In genomic region chr11:129740877-129741276, GRCh38 we compare ENCODE assay signal across 24 cellular contexts.
DNase-seq lines count a peak whose midpoint lies in the region; ATAC-seq, FAIRE-seq and TF ChIP-seq lines count a peak whose summit lies in the region.
"Had no signal": no experiment of that assay in that cellular context is flagged by ENCODE, and none has a peak within 500 bp of the region (broad histone marks: within the 10 kb centered on the region; RNA-seq: fewer than 3 reads in every experiment).

No MANE protein-coding gene starts in this region.

- H3K4me1 Mint-ChIP-seq in nephron progenitor cell: peaks cover 46% of the 10 kb centered on the region
- H3K4me1 Mint-ChIP-seq in activated naive CD8-positive, alpha-beta T cell treated with anti-CD3 and anti-CD28 coated beads for 36 hours: no peaks in the 10 kb centered on the region
- H3K4me1 Mint-ChIP-seq: B cell had no signal

- no peak overlapping the region for H3K9ac ChIP-seq in trophoblast cell (ENCODE audit: low read length)
- H3K9ac ChIP-seq: BLaER1 treated with 17β-estradiol and CSF1 and Interleukin-3, amounts not matched to agents 10 nM and 100 nM had no signal

- WGBS in trophoblast cell (ENCODE audit: extremely low coverage, insufficient coverage, insufficient read length): no CpG with 5 or more reads among the region's 5 CpGs

- no peak overlapping the region for H3K27ac ChIP-seq in trophoblast cell (ENCODE audit: low read depth, low read length)
- H3K27ac ChIP-seq: 22Rv1; A549; BLaER1 treated with 17β-estradiol and CSF1 and Interleukin-3, amounts not matched to agents 10 nM and 100 nM; C4-2B had no signal

- peak overlapping the region; percentile 69 for H3K27ac Mint-ChIP-seq in nephron progenitor cell
- no peak overlapping the region for H3K27ac Mint-ChIP-seq in activated naive CD8-positive, alpha-beta T cell treated with anti-CD3 and anti-CD28 coated beads for 36 hours
- H3K27ac Mint-ChIP-seq: B cell; CD4-positive, alpha-beta T cell; CD8-positive, alpha-beta T cell had no signal

- no peak overlapping the region for H4K8ac ChIP-seq in trophoblast cell (ENCODE audit: low read depth, low read length)

- no peak overlapping the region for H4K12ac ChIP-seq in trophoblast cell (ENCODE audit: low read depth, low read length)

- H3K23ac ChIP-seq in trophoblast cell (ENCODE audit: low read length): no peak overlapping the region

- no peaks in the 10 kb centered on the region for H3K36me3 Mint-ChIP-seq in nephron progenitor cell (ENCODE audit: low read depth)
- no peaks in the 10 kb centered on the region for H3K36me3 Mint-ChIP-seq in activated naive CD8-positive, alpha-beta T cell treated with anti-CD3 and anti-CD28 coated beads for 36 hours
- H3K36me3 Mint-ChIP-seq: CD8-positive, alpha-beta T cell had no signal

- no peak for ATAC-seq in HG03025 (IDR thresholded peaks at IDR 0.05; ENCODE audit: low FRiP score, unreplicated experiment)
- no peak for ATAC-seq in HG03457 (IDR thresholded peaks at IDR 0.05; ENCODE audit: unreplicated experiment)
- ATAC-seq: A549; CD8-positive, alpha-beta T cell had no signal

- H3K4me3 ChIP-seq in bronchial epithelial cell (ENCODE audit: low read depth, low read length): no peak overlapping the region
- H3K4me3 ChIP-seq in trophoblast cell (ENCODE audit: low read depth, low read length): no peak overlapping the region
- H3K4me3 ChIP-seq: A549; BLaER1 treated with 17β-estradiol and CSF1 and Interleukin-3, amounts not matched to agents 10 nM and 100 nM had no signal

- peaks cover 8% of the 10 kb centered on the region for H3K27me3 Mint-ChIP-seq in nephron progenitor cell (ENCODE audit: low read depth, poor library complexity)
- peaks cover 13% of the 10 kb centered on the region for H3K27me3 Mint-ChIP-seq in activated naive CD8-positive, alpha-beta T cell treated with anti-CD3 and anti-CD28 coated beads for 36 hours

- H3K4me1 ChIP-seq in trophoblast cell (ENCODE audit: control insufficient read depth in 1 of 2, insufficient read depth in 2 of 2, low read length in 2 of 2): peaks cover 15 to 17% of the 10 kb centered on the region in 2 experiments
- H3K4me1 ChIP-seq: A549; BLaER1 treated with 17β-estradiol and CSF1 and Interleukin-3, amounts not matched to agents 10 nM and 100 nM had no signal

- peak; percentile 64 for FAIRE-seq in bronchial epithelial cell (lab: Jason Lieb, UNC)
- FAIRE-seq: A549, D721Med, G401.6, GM12891, GM19239 had no signal

- H3K4ac ChIP-seq in trophoblast cell (ENCODE audit: low read depth, low read length): no peak overlapping the region

- peaks cover 13% of the 10 kb centered on the region for H3K9me3 Mint-ChIP-seq in nephron progenitor cell
- no peaks in the 10 kb centered on the region for H3K9me3 Mint-ChIP-seq in activated naive CD8-positive, alpha-beta T cell treated with anti-CD3 and anti-CD28 coated beads for 36 hours
- H3K9me3 Mint-ChIP-seq: CD4-positive, alpha-beta T cell; CD8-positive, alpha-beta T cell had no signal

- H3K4me3 Mint-ChIP-seq in nephron progenitor cell: no peak overlapping the region
- no peak overlapping the region for H3K4me3 Mint-ChIP-seq in activated naive CD8-positive, alpha-beta T cell treated with anti-CD3 and anti-CD28 coated beads for 36 hours
- H3K4me3 Mint-ChIP-seq: B cell; CD4-positive, alpha-beta T cell; CD8-positive, alpha-beta T cell had no signal

- peak overlapping the region; percentile 53 for H2BK12ac ChIP-seq in trophoblast cell (ENCODE audit: low read length)

- H2AK5ac ChIP-seq in trophoblast cell (ENCODE audit: low read length): no peak overlapping the region

- H3K4me2 ChIP-seq in trophoblast cell (ENCODE audit: low read length): no peak overlapping the region
- H3K4me2 ChIP-seq: A549; BLaER1 treated with 17β-estradiol and CSF1 and Interleukin-3, amounts not matched to agents 10 nM and 100 nM had no signal

- H3K79me1 ChIP-seq in trophoblast cell (ENCODE audit: low read length): peaks cover 17% of the 10 kb centered on the region

- H3K14ac ChIP-seq in trophoblast cell (ENCODE audit: low read length): no peak overlapping the region

- H3K36me3 ChIP-seq in bronchial epithelial cell (ENCODE audit: control insufficient read depth, insufficient read depth, low read length): no peaks in the 10 kb centered on the region
- peaks cover 0 to 2% of the 10 kb centered on the region in 2 experiments for H3K36me3 ChIP-seq in trophoblast cell (ENCODE audit: control insufficient read depth in 1 of 2, insufficient read depth in 2 of 2, low read length in 2 of 2)
- H3K36me3 ChIP-seq: BLaER1 treated with 17β-estradiol and CSF1 and Interleukin-3, amounts not matched to agents 10 nM and 100 nM had no signal

- H3K79me2 ChIP-seq in trophoblast cell (ENCODE audit: control insufficient read depth, insufficient read depth, low read length, poor library complexity): peaks cover 2% of the 10 kb centered on the region

- no peaks in the 10 kb centered on the region for H3K27me3 ChIP-seq in bronchial epithelial cell (ENCODE audit: control insufficient read depth, insufficient read depth, low read length)
- no peaks in the 10 kb centered on the region for H3K27me3 ChIP-seq in trophoblast cell (ENCODE audit: insufficient read depth, low read length)
- H3K27me3 ChIP-seq: BLaER1 treated with 17β-estradiol and CSF1 and Interleukin-3, amounts not matched to agents 10 nM and 100 nM had no signal

- peaks cover 1% of the 10 kb centered on the region for H3K9me3 ChIP-seq in trophoblast cell (ENCODE audit: insufficient read depth, low read depth, low read length)
- H3K9me3 ChIP-seq: A549, Caco-2 had no signal

- TF ChIP-seq CTCF in bronchial epithelial cell (IDR thresholded peaks at IDR 0.05; ENCODE audit: insufficient read depth, low read length, severe bottlenecking): no peak
- no peak for TF ChIP-seq CTCF in nephron progenitor cell (IDR thresholded peaks at IDR 0.05)

- peak overlapping the region; percentile 52 for H4K91ac ChIP-seq in trophoblast cell (ENCODE audit: low read depth, low read length)

- no peak for DNase-seq in bronchial epithelial cell (ENCODE audit: low read depth)
- peak; percentile 53 for DNase-seq in left kidney (ENCODE audit: low read depth, low spot score)
- peak; percentile 28 for DNase-seq in nephron progenitor cell
- DNase-seq in trophoblast cell: no peak
- no peak for DNase-seq in NCI-H146 treated with DMSO at 0.1 percent for 48 hours (lab: John Stamatoyannopoulos, UW; ENCODE audit: unreplicated experiment)
- no peak for DNase-seq in activated naive CD8-positive, alpha-beta T cell treated with anti-CD3 and anti-CD28 coated beads for 36 hours
- DNase-seq: AML-193; Caco-2; Calu3; CD4-positive, alpha-beta T cell; CD8-positive, alpha-beta T cell; DMS79 treated with DMSO at 0.1 percent for 48 hours; GF-D8 had no signal

- peak overlapping the region; percentile 9 for H2BK5ac ChIP-seq in trophoblast cell (ENCODE audit: low read depth, low read length, poor library complexity)

- no peak overlapping the region for H2AFZ ChIP-seq in trophoblast cell (ENCODE audit: insufficient read depth, low read length, poor library complexity)

- H3K18ac ChIP-seq in trophoblast cell (ENCODE audit: low read length): no peak overlapping the region

- peak overlapping the region; percentile 57 for H2BK120ac ChIP-seq in trophoblast cell (ENCODE audit: insufficient read depth, low read length, poor library complexity)

Comparison
In these comparisons a context has a peak if more than half of its experiments do, and no peak if none do; other contexts are left out.
1. DNase-seq: peak in left kidney (single experiment) and nephron progenitor cell (single experiment); none in bronchial epithelial cell (single experiment), trophoblast cell (0 of 2), NCI-H146 treated with DMSO at 0.1 percent for 48 hours (single experiment) and activated naive CD8-positive, alpha-beta T cell treated with anti-CD3 and anti-CD28 coated beads for 36 hours (single experiment).